In the genomic region with DNA sequence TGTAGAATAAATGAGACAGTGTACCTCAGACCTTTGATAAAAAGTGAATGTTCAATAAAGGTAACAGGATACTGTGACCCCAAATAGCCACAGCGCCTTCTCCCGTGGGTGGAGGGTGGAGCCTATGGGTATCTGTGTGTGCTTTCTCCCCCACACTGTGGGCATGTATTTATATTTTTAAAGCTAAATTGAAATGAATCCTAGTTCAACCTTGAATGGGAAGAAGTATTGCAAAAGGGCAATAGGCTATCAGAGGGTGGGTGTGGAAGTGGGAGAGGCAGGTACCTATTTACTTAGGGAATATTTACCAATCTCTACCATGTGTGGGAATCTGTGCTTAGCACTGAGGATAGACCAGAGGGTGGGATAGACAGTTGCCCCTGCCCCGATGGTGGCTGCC, we compare ENCODE assay signal across 13 cellular contexts.
DNase-seq lines count a peak whose midpoint lies in the region; ATAC-seq lines count a peak whose summit lies in the region.
"Had no signal": no experiment of that assay in that cellular context is flagged by ENCODE, and none has a peak within 500 bp of the region (broad histone marks: within the 10 kb centered on the region; RNA-seq: fewer than 3 reads in every experiment).

No MANE protein-coding gene starts in this region.

- H3K4me3 Mint-ChIP-seq in activated CD8-positive, alpha-beta T cell treated with anti-CD3 and anti-CD28 coated beads, Interleukin-2, amount 10 ng/mL, durations not matched to agents 7 days and 5 days: peak overlapping the region; percentile 2
- no peak overlapping the region for H3K4me3 Mint-ChIP-seq in stimulated activated memory B cell treated with anti-CD40 and anti-IgM and Interleukin-4, amounts not matched to agents 10 μg/mL and 1 μg/mL and 100 μg/mL, for 72 hours
- H3K4me3 Mint-ChIP-seq: HFFc6 had no signal

- H3K4me1 Mint-ChIP-seq in activated CD8-positive, alpha-beta T cell treated with anti-CD3 and anti-CD28 coated beads, Interleukin-2, amount 10 ng/mL, durations not matched to agents 7 days and 5 days (ENCODE audit: low read depth): peaks cover 86% of the 10 kb centered on the region
- H3K4me1 Mint-ChIP-seq in stimulated activated memory B cell treated with anti-CD40 and anti-IgM and Interleukin-4, amounts not matched to agents 10 μg/mL and 1 μg/mL and 100 μg/mL, for 72 hours: peaks cover 50% of the 10 kb centered on the region

- H3K27me3 Mint-ChIP-seq in activated CD8-positive, alpha-beta T cell treated with anti-CD3 and anti-CD28 coated beads, Interleukin-2, amount 10 ng/mL, durations not matched to agents 7 days and 5 days (ENCODE audit: low read depth): no peaks in the 10 kb centered on the region
- no peaks in the 10 kb centered on the region for H3K27me3 Mint-ChIP-seq in stimulated activated memory B cell treated with anti-CD40 and anti-IgM and Interleukin-4, amounts not matched to agents 10 μg/mL and 1 μg/mL and 100 μg/mL, for 72 hours

- peaks cover 4% of the 10 kb centered on the region for H3K9me3 Mint-ChIP-seq in activated CD8-positive, alpha-beta T cell treated with anti-CD3 and anti-CD28 coated beads, Interleukin-2, amount 10 ng/mL, durations not matched to agents 7 days and 5 days (ENCODE audit: insufficient read depth)
- no peaks in the 10 kb centered on the region for H3K9me3 Mint-ChIP-seq in stimulated activated memory B cell treated with anti-CD40 and anti-IgM and Interleukin-4, amounts not matched to agents 10 μg/mL and 1 μg/mL and 100 μg/mL, for 72 hours
- H3K9me3 Mint-ChIP-seq: HFFc6 had no signal

- H3K36me3 Mint-ChIP-seq in activated CD8-positive, alpha-beta T cell treated with anti-CD3 and anti-CD28 coated beads, Interleukin-2, amount 10 ng/mL, durations not matched to agents 7 days and 5 days (ENCODE audit: low read depth): peaks cover 36% of the 10 kb centered on the region
- no peaks in the 10 kb centered on the region for H3K36me3 Mint-ChIP-seq in stimulated activated memory B cell treated with anti-CD40 and anti-IgM and Interleukin-4, amounts not matched to agents 10 μg/mL and 1 μg/mL and 100 μg/mL, for 72 hours

- POLR2A ChIA-PET in activated CD8-positive, alpha-beta T cell treated with anti-CD3 and anti-CD28 coated beads, Interleukin-2, amount 10 ng/mL, durations not matched to agents 7 days and 5 days (lab: Charles Lee): interaction anchor here (2.6 kb wide), 2 partner anchors 76 to 111 kb away, joined by 6 to 17 read pairs; no protein-coding TSS in a partner anchor

- peak overlapping the region; percentile 95 for H3K27ac Mint-ChIP-seq in activated CD8-positive, alpha-beta T cell treated with anti-CD3 and anti-CD28 coated beads, Interleukin-2, amount 10 ng/mL, durations not matched to agents 7 days and 5 days
- peak overlapping the region; percentile 84 for H3K27ac Mint-ChIP-seq in stimulated activated memory B cell treated with anti-CD40 and anti-IgM and Interleukin-4, amounts not matched to agents 10 μg/mL and 1 μg/mL and 100 μg/mL, for 72 hours
- H3K27ac Mint-ChIP-seq: HFFc6 had no signal

- peak; percentile 31 for DNase-seq in activated CD4-positive, alpha-beta T cell treated with anti-CD3 and anti-CD28 coated beads for 48 hours
- DNase-seq in activated CD4-positive, alpha-beta T cell treated with anti-CD3 and anti-CD28 coated beads for 1 hour: no peak
- DNase-seq in activated CD8-positive, alpha-beta T cell treated with anti-CD3 and anti-CD28 coated beads, Interleukin-2, amount 10 ng/mL, durations not matched to agents 7 days and 5 days: no peak
- DNase-seq in left lobe of liver (ENCODE audit: low spot score) (peak; percentile 85), NCI-H2196 treated with DMSO at 0.1 percent for 48 hours (lab: John Stamatoyannopoulos, UW; ENCODE audit: unreplicated experiment) (no peak)
- no peak for DNase-seq in stimulated activated CD4-positive, alpha-beta T cell treated with anti-CD3 and anti-CD28 coated beads, Interleukin-12 subunit alpha, Interleukin-12 subunit beta, amount 100 ng/mL, for 4 hours
- DNase-seq: gastrocnemius medialis, HFFc6, NCI-H2227 treated with DMSO at 0.1 percent for 48 hours, Right ventricle myocardium superior, T1000 had no signal

- no peak for ATAC-seq in activated CD8-positive, alpha-beta T cell treated with anti-CD3 and anti-CD28 coated beads, Interleukin-2, amount 10 ng/mL, durations not matched to agents 7 days and 5 days
- ATAC-seq in left lobe of liver (peak; percentile 74), HG03432 (IDR thresholded peaks at IDR 0.05; ENCODE audit: unreplicated experiment) (no peak)
- no peak for ATAC-seq in stimulated activated memory B cell treated with anti-CD40 and anti-IgM and Interleukin-4, amounts not matched to agents 10 μg/mL and 1 μg/mL and 100 μg/mL, for 72 hours
- ATAC-seq: gastrocnemius medialis had no signal

- CTCF ChIA-PET in activated CD8-positive, alpha-beta T cell treated with anti-CD3 and anti-CD28 coated beads, Interleukin-2, amount 10 ng/mL, durations not matched to agents 7 days and 5 days (lab: Charles Lee): interaction anchor here (1.0 to 1.3 kb wide), 4 partner anchors 10 to 130 kb away, joined by 4 to 6 read pairs (median 6); a partner anchor contains a TSS

Comparison
In these comparisons a context has a peak if more than half of its experiments do, and no peak if none do; other contexts are left out.
1. DNase-seq: peak in activated CD4-positive, alpha-beta T cell treated with anti-CD3 and anti-CD28 coated beads for 48 hours (single experiment) and left lobe of liver (single experiment); none in activated CD4-positive, alpha-beta T cell treated with anti-CD3 and anti-CD28 coated beads for 1 hour (single experiment), activated CD8-positive, alpha-beta T cell treated with anti-CD3 and anti-CD28 coated beads, Interleukin-2, amount 10 ng/mL, durations not matched to agents 7 days and 5 days (single experiment), NCI-H2196 treated with DMSO at 0.1 percent for 48 hours (single experiment) and stimulated activated CD4-positive, alpha-beta T cell treated with anti-CD3 and anti-CD28 coated beads, Interleukin-12 subunit alpha, Interleukin-12 subunit beta, amount 100 ng/mL, for 4 hours (single experiment).